In genomic region chr3:111539351-111540331, GRCh38 we compare ENCODE assay signal across 9 cellular contexts. TPM values are rescaled to one million over a fixed set of nuclear protein-coding genes. Genes with fewer than 3 reads are reported as not detected.
DNase-seq lines count a peak whose midpoint lies in the region; ATAC-seq and TF ChIP-seq lines count a peak whose summit lies in the region.
"Had no signal": no experiment of that assay in that cellular context is flagged by ENCODE, and none has a peak within 500 bp of the region (broad histone marks: within the 10 kb centered on the region; RNA-seq: fewer than 3 reads in every experiment).

No MANE protein-coding gene starts in this region.

- 0 out of 2 replicates have a peak overlapping the region, but pooled peaks have one; percentile 7 for H3K27ac Mint-ChIP-seq in GM23338
- H3K27ac Mint-ChIP-seq in T-helper 2 cell treated with Interferon-gamma antibody and Interleukin-4, amounts not matched to agents 5 μg/mL and 100 μg/mL, for 36 hours, result peak overlapping the region; percentile 89

- H3K9me3 ChIP-seq in body of pancreas, result no peaks in the 10 kb centered on the region
- H3K9me3 ChIP-seq in liver (ENCODE audit: control insufficient read depth in 4 of 4, low read length in 3 of 4), result no peaks in the 10 kb centered on the region

- ATAC-seq in GM23338, result peak; percentile 99
- ATAC-seq in body of pancreas, result peak; percentile 80

- H3K4me3 ChIP-seq in GM23338, result no peak overlapping the region
- no peak overlapping the region for H3K4me3 ChIP-seq in KMS-11 (IDR thresholded peaks at IDR 0.05; ENCODE audit: insufficient read depth, low read depth, low read length)
- no peak overlapping the region for H3K4me3 ChIP-seq in body of pancreas
- peak overlapping the region in 1 of 3 donors; percentile 9 for H3K4me3 ChIP-seq in liver (ENCODE audit: low read depth in 1 of 3, low read length in 3 of 3)

- H3K36me3 ChIP-seq in GM23338 (ENCODE audit: insufficient read depth), result no peaks in the 10 kb centered on the region
- H3K36me3 ChIP-seq in KMS-11 (ENCODE audit: insufficient read depth), result no peaks in the 10 kb centered on the region
- H3K36me3 ChIP-seq in body of pancreas (replicated peaks in 1 of 2; ENCODE audit: insufficient read depth in 1 of 2, low read depth in 2 of 2), result no peaks in the 10 kb centered on the region
- no peaks in the 10 kb centered on the region for H3K36me3 ChIP-seq in liver (ENCODE audit: control insufficient read depth in 4 of 4, insufficient read depth in 3 of 4, low read depth in 1 of 4, low read length in 3 of 4)

- H3K9me3 Mint-ChIP-seq in GM23338, result no peaks in the 10 kb centered on the region
- no peaks in the 10 kb centered on the region for H3K9me3 Mint-ChIP-seq in T-helper 2 cell treated with Interferon-gamma antibody and Interleukin-4, amounts not matched to agents 5 μg/mL and 100 μg/mL, for 36 hours

- no peaks in the 10 kb centered on the region for H3K9me2 ChIP-seq in GM23338 (ENCODE audit: insufficient read depth)

- H3K9ac ChIP-seq in KMS-11 (no peak overlapping the region), liver (ENCODE audit: low read depth in 1 of 2, low read length in 2 of 2) (no peak overlapping the region)

- H3K4me1 Mint-ChIP-seq in GM23338, result peaks cover 4% of the 10 kb centered on the region; the same call in 1 of the 3 replicates
- peaks cover 63% of the 10 kb centered on the region for H3K4me1 Mint-ChIP-seq in T-helper 2 cell treated with Interferon-gamma antibody and Interleukin-4, amounts not matched to agents 5 μg/mL and 100 μg/mL, for 36 hours (ENCODE audit: low read depth)

- H3K27ac ChIP-seq in GM23338 (ENCODE audit: low read depth), result no peak overlapping the region
- no peak overlapping the region for H3K27ac ChIP-seq in KMS-11
- no peak overlapping the region for H3K27ac ChIP-seq in body of pancreas
- peak overlapping the region; percentile 15 to 43 for H3K27ac ChIP-seq in liver (ENCODE audit: low read depth in 1 of 2, low read length in 2 of 2)

- TF ChIP-seq RAD21 in liver (IDR thresholded peaks at IDR 0.05), result peak; percentile 94 to 95

- H3K4me1 ChIP-seq in GM23338 (ENCODE audit: insufficient read depth), result no peaks in the 10 kb centered on the region
- H3K4me1 ChIP-seq in KMS-11 (ENCODE audit: low read depth, poor library complexity, severe bottlenecking), result peaks cover 16% of the 10 kb centered on the region
- peaks cover 6% of the 10 kb centered on the region for H3K4me1 ChIP-seq in body of pancreas
- peaks cover 0 to 9% (median 3%) of the 10 kb centered on the region in 4 donors for H3K4me1 ChIP-seq in liver (ENCODE audit: control insufficient read depth in 4 of 4, insufficient read depth in 4 of 4, low read length in 3 of 4)

- H3K79me2 ChIP-seq in GM23338 (replicated peaks; ENCODE audit: insufficient read depth), result no peaks in the 10 kb centered on the region
- no peaks in the 10 kb centered on the region for H3K79me2 ChIP-seq in KMS-11 (ENCODE audit: insufficient read depth, low read depth)

- H3K27me3 ChIP-seq in GM23338 (ENCODE audit: insufficient read depth), result no peaks in the 10 kb centered on the region
- no peaks in the 10 kb centered on the region for H3K27me3 ChIP-seq in KMS-11 (ENCODE audit: insufficient read depth, low read depth)
- no peaks in the 10 kb centered on the region for H3K27me3 ChIP-seq in body of pancreas
- no peaks in the 10 kb centered on the region for H3K27me3 ChIP-seq in liver (ENCODE audit: control insufficient read depth in 4 of 4, insufficient read depth in 4 of 4, low read length in 3 of 4)

- TF ChIP-seq CTCF in GM23338 (conservative IDR thresholded peaks at IDR 0.05; ENCODE audit: low read depth in 2 of 2) (peak; percentile 94 to 95), KMS-11 (conservative IDR thresholded peaks at IDR 0.05; ENCODE audit: low read depth, low read length) (peak; percentile 83), body of pancreas (IDR thresholded peaks at IDR 0.05) (peak; percentile 18 to 63 (median 55)), liver (IDR thresholded peaks at IDR 0.05; ENCODE audit: low read depth, low read length, missing input control) (peak; percentile 82)

- H3K36me3 Mint-ChIP-seq in GM23338 (ENCODE audit: low read depth), result no peaks in the 10 kb centered on the region
- H3K36me3 Mint-ChIP-seq in T-helper 2 cell treated with Interferon-gamma antibody and Interleukin-4, amounts not matched to agents 5 μg/mL and 100 μg/mL, for 36 hours (ENCODE audit: low read depth), result peaks cover 16% of the 10 kb centered on the region

- H3K27me3 Mint-ChIP-seq in GM23338 (ENCODE audit: insufficient read depth, low read depth, poor library complexity), result peaks cover 2% of the 10 kb centered on the region
- no peaks in the 10 kb centered on the region for H3K27me3 Mint-ChIP-seq in T-helper 2 cell treated with Interferon-gamma antibody and Interleukin-4, amounts not matched to agents 5 μg/mL and 100 μg/mL, for 36 hours (ENCODE audit: low read depth)

- DNase-seq in NCI-H1105 treated with DMSO at 0.1 percent for 48 hours (lab: John Stamatoyannopoulos, UW), result peak; percentile 19
- no peak for DNase-seq in NCI-H1105 (lab: John Stamatoyannopoulos, UW)
- peak; percentile 78 for DNase-seq in GM23338 (ENCODE audit: low spot score)
- DNase-seq in T-helper 2 cell treated with Interferon-gamma antibody and Interleukin-4, amounts not matched to agents 5 μg/mL and 100 μg/mL, for 36 hours (ENCODE audit: low spot score), result peak; percentile 51
- peak; percentile 37 to 64 (median 50) for DNase-seq in body of pancreas
- peak; percentile 16 for DNase-seq in stimulated activated CD8-positive, alpha-beta memory T cell treated with anti-CD3 and anti-CD28 coated beads, Interleukin-15, amount 100 ng/mL, for 24 hours (ENCODE audit: low read depth)

- intact Hi-C loops in body of pancreas (cut with DNase I), result no loop called here

- TF ChIP-seq POLR2A in body of pancreas (IDR thresholded peaks at IDR 0.05), result no peak

- H4K20me1 ChIP-seq in GM23338 (replicated peaks; ENCODE audit: insufficient read depth) (no peaks in the 10 kb centered on the region), KMS-11 (ENCODE audit: insufficient read depth) (no peaks in the 10 kb centered on the region)

- 10% methylated on average over 10 of the region's 10 CpGs for WGBS in body of pancreas, 2 donors
- 17% methylated on average over 10 of the region's 10 CpGs for WGBS in liver

- H3K4me2 ChIP-seq in GM23338, result no peak overlapping the region
- peak overlapping the region; percentile 44 for H3K4me2 ChIP-seq in KMS-11

- no peaks in the 10 kb centered on the region for H3F3A ChIP-seq in GM23338 (replicated peaks; ENCODE audit: low read depth)

- H3K4me3 Mint-ChIP-seq in GM23338, result no peak overlapping the region
- H3K4me3 Mint-ChIP-seq in T-helper 2 cell treated with Interferon-gamma antibody and Interleukin-4, amounts not matched to agents 5 μg/mL and 100 μg/mL, for 36 hours, result peak overlapping the region; percentile 86

- H2AFZ ChIP-seq in GM23338 (0 out of 2 replicates have a peak overlapping the region, but pooled peaks have one; percentile 15), KMS-11 (ENCODE audit: low read depth) (peak overlapping the region; percentile 10; the same call in 1 of the 2 replicates)

TF ChIP-seq in GM23338, 12 proteins besides CTCF, POLR2A, EP300 and RAD21 (continues in another document):
- TF ChIP-seq ETS1 (IDR thresholded peaks at IDR 0.05), result no peak
- no peak for TF ChIP-seq JUNB (IDR thresholded peaks at IDR 0.05; ENCODE audit: unreplicated experiment)

TF ChIP-seq in liver, 16 proteins besides CTCF, POLR2A, EP300 and RAD21:
- TF ChIP-seq RXRA (IDR thresholded peaks at IDR 0.05), result peak in 1 of 2 donors; percentile 13
- TF ChIP-seq REST (IDR thresholded peaks at IDR 0.05), result no peak
TF ChIP-seq in liver: peak in this region for 1.

RNA-seq across cellular contexts. Expression of gene CD96, which starts 2.4 kb away (rescaled TPM):
- not detected in 2 replicates for total RNA-seq in GM23338 (2014; rRNA removed; shearing (Covaris generic))
- polyA plus RNA-seq in GM23338 (2016; fragmentation: Nextera tagmentation; extraction: Ambion mirVana) (0.09 and 0.91 TPM in 2 replicates), liver (under 1 TPM; 0.46 to 0.53 TPM)
- total RNA-seq in body of pancreas (1 to 10 TPM in 1 of 2 donors, under 1 TPM in 1; 0.33 to 2.6 TPM), liver (1 to 10 TPM; 1.3 to 2.7 TPM)
- total RNA-seq: pulmonary artery endothelial cell had no signal

RNA-seq across cellular contexts. Expression of gene ZBED2, which starts 55.5 kb away (rescaled TPM):
- not detected in 2 replicates for total RNA-seq in GM23338 (2014; rRNA removed; shearing (Covaris generic))
- polyA plus RNA-seq in GM23338 (2016; fragmentation: Nextera tagmentation; extraction: Ambion mirVana), result not detected in 2 replicates
- not detected for total RNA-seq in body of pancreas
- not detected for total RNA-seq in liver
- not detected for polyA plus RNA-seq in liver
- total RNA-seq: pulmonary artery endothelial cell had no signal

Comparison
In these comparisons a context has a peak if more than half of its experiments do, and no peak if none do; other contexts are left out.
1. H3K27ac ChIP-seq: peak in liver (2 of 2); none in GM23338 (single experiment), KMS-11 (single experiment) and body of pancreas (0 of 4).
2. Peak in every context shown above with its lines, with median percentiles within 50 percentile points of each other: CTCF ChIP-seq.